1 cellular context compared by ENCODE assay signal in the genomic region with DNA sequence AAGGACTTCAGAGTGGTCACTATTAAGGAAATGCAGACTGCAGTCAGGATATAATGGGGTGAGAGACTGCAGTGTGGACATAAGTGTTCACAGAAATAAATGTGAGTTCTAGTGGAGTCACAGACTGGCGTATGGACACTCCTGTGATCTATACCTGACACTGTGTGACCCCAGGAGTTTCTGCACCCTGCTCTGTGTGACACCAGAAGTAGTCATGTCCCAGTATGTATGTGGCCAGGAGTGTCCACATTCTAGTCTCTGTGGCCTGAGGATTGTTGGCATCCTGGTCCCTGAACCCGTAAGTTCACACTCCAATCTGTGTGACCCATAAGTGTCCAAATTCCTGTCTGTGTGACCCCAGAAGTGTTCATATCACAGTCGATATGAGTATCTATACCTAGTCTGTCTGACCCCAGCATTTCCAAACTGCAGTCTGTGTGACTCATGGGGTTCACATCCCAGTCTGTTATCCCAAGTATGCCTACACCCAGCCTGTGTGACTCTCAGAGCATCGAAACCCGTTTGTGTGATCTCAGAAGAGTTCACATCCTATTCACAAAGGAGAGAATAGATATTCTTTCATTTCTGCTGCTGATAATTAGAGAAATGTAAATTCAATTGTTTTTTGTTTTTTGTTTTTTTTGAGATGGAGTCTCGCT.
TF ChIP-seq lines count a peak whose summit lies in the region.

No MANE protein-coding gene starts in this region.

TF ChIP-seq in K562, 482 proteins besides CTCF, POLR2A, EP300 and RAD21:
- no peak for TF ChIP-seq PHB2 (IDR thresholded peaks at IDR 0.05; ENCODE audit: low read depth)
- no peak for TF ChIP-seq ZNF3 (CRISPR knock-in tag; IDR thresholded peaks at IDR 0.05)
- TF ChIP-seq SMAD3 (CRISPR knock-in tag; conservative IDR thresholded peaks at IDR 0.05) = no peak
- no peak for TF ChIP-seq ZNF778 (CRISPR knock-in tag; IDR thresholded peaks at IDR 0.05)
- TF ChIP-seq ARID2 (IDR thresholded peaks at IDR 0.05) = no peak
- no peak for TF ChIP-seq TBL1XR1 (IDR thresholded peaks at IDR 0.05; ENCODE audit: low read length in 2 of 2)
- TF ChIP-seq IRF1 (CRISPR knock-in tag; IDR thresholded peaks at IDR 0.05; ENCODE audit: borderline replicate concordance) = no peak
- no peak for TF ChIP-seq ADNP (tag; IDR thresholded peaks at IDR 0.05)
- TF ChIP-seq CHAMP1 (IDR thresholded peaks at IDR 0.05) = no peak
- no peak for TF ChIP-seq TCFL5 (CRISPR knock-in tag; conservative IDR thresholded peaks at IDR 0.05)
- no peak for TF ChIP-seq CUX1 (CRISPR knock-in tag; IDR thresholded peaks at IDR 0.05)
- TF ChIP-seq FOXJ3 (CRISPR knock-in tag; IDR thresholded peaks at IDR 0.05) = no peak
